ENCODE assay signal across 20 cellular contexts in the genomic region with DNA sequence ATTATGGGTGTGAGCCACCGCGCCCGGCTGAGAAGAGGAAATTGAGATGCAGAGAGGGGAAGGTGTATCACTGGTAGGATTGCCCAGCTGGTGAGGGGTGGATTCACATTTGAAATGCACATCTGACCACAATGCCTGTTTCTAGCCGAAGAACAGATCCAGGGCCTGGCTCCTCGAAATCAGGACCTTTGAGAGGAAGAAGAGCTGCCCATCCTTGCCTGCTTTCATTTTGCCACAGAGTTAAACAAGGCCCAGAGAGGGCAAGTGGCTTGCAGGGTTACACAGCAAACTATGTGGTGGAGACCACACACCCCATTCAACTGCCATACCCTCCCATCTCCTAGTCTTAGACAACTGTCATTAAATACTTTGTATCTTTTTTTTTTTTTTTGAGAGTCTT. TPM values are rescaled to one million over a fixed set of nuclear protein-coding genes. Genes with fewer than 3 reads are reported as not detected.
DNase-seq lines count a peak whose midpoint lies in the region; ATAC-seq, FAIRE-seq and TF ChIP-seq lines count a peak whose summit lies in the region.
"Had no signal": no experiment of that assay in that cellular context is flagged by ENCODE, and none has a peak within 500 bp of the region (broad histone marks: within the 10 kb centered on the region; RNA-seq: fewer than 3 reads in every experiment).

No MANE protein-coding gene starts in this region.

- intact Hi-C loops in CD14-positive monocyte (cut with micrococcal nuclease), result no loop called here
- intact Hi-C loops in IMR-90 (cut with micrococcal nuclease), result no loop called here
- intact Hi-C loops in K562 (cut with micrococcal nuclease), result no loop called here

- H3K4me3 ChIP-seq in IMR-90 (ENCODE audit: insufficient read depth, low read depth, low read length) (no peak overlapping the region), K562 (no peak overlapping the region)
- H3K4me3 ChIP-seq: GM23338 had no signal

- H2BK5ac ChIP-seq in IMR-90 (ENCODE audit: low read depth, low read length, poor library complexity, severe bottlenecking), result no peak overlapping the region

- H3K4me3 Mint-ChIP-seq in CD14-positive monocyte, result no peak overlapping the region
- H3K4me3 Mint-ChIP-seq: CD4-positive, alpha-beta memory T cell; GM23338 had no signal

- H3K36me3 ChIP-seq in IMR-90 (ENCODE audit: control insufficient read depth, insufficient read depth, low read length), result no peaks in the 10 kb centered on the region
- no peaks in the 10 kb centered on the region for H3K36me3 ChIP-seq in K562 (ENCODE audit: control insufficient read depth, insufficient read depth, low read length)

- H2BK20ac ChIP-seq in IMR-90 (ENCODE audit: low read depth, low read length), result no peak overlapping the region

- peaks cover 0 to 2% (median 0%) of the 10 kb centered on the region in 7 donors for H3K9me3 Mint-ChIP-seq in CD14-positive monocyte
- H3K9me3 Mint-ChIP-seq: CD4-positive, alpha-beta memory T cell had no signal

- ATAC-seq in IMR-90 (ENCODE audit: low read depth) (no peak), K562 (no peak)
- ATAC-seq: GM23338, HCT116 had no signal

- BruUV-seq in IMR-90 (replicated peaks; lab: Mats Ljungman, UMichigan) (no TSS peak), K562 (replicated peaks; lab: Mats Ljungman, UMichigan) (no TSS peak)

- no peak overlapping the region for H2BK120ac ChIP-seq in IMR-90 (ENCODE audit: low read depth, low read length)

- no peaks in the 10 kb centered on the region for H3K79me1 ChIP-seq in IMR-90 (ENCODE audit: low read depth in 1 of 2, low read length in 2 of 2)

- no peak overlapping the region for H4K5ac ChIP-seq in IMR-90 (ENCODE audit: low read depth, low read length)

- peak overlapping the region; percentile 89 to 96 (median 93) for H3K27ac Mint-ChIP-seq in CD14-positive monocyte
- H3K27ac Mint-ChIP-seq: CD4-positive, alpha-beta memory T cell; GM23338 had no signal

- peaks cover 0 to 2% of the 10 kb centered on the region in 2 donors for H3K36me3 Mint-ChIP-seq in CD14-positive monocyte
- H3K36me3 Mint-ChIP-seq: CD4-positive, alpha-beta memory T cell had no signal

- H3K9me3 ChIP-seq in IMR-90 (ENCODE audit: control insufficient read depth, insufficient read depth, low read length), result peaks cover 4% of the 10 kb centered on the region; the same call in 1 of the 2 replicates
- H3K9me3 ChIP-seq in K562 (replicated peaks; ENCODE audit: control insufficient read depth, insufficient read depth, low read depth, low read length), result no peaks in the 10 kb centered on the region

- H3K14ac ChIP-seq in IMR-90 (replicated peaks; ENCODE audit: low read depth, low read length), result no peak overlapping the region

- H2AFZ ChIP-seq in IMR-90 (replicated peaks; ENCODE audit: low read length, poor library complexity), result peak overlapping the region; percentile 41
- H2AFZ ChIP-seq in K562 (ENCODE audit: low read depth, low read length), result no peak overlapping the region

- H4K20me1 ChIP-seq in IMR-90 (ENCODE audit: insufficient read depth, low read length), result no peaks in the 10 kb centered on the region
- no peaks in the 10 kb centered on the region for H4K20me1 ChIP-seq in K562 (replicated peaks; ENCODE audit: control insufficient read depth, insufficient read depth, low read length)

- POLR2A ChIA-PET in IMR-90 (lab: Charles Lee; ENCODE audit: unreplicated experiment), result no interaction called here
- POLR2A ChIA-PET in K562 (lab: Yijun Ruan, JAX), result interaction anchor here (0.6 to 0.7 kb wide), 5 partner anchors 18 to 96 kb away, joined by 3 to 5 read pairs (median 3); no protein-coding TSS in a partner anchor

- H2BK15ac ChIP-seq in IMR-90 (ENCODE audit: low read depth, low read length), result no peak overlapping the region

- TF ChIP-seq POLR2A in IMR-90 (IDR thresholded peaks at IDR 0.05; ENCODE audit: low read depth, low read length) (no peak), K562 (conservative IDR thresholded peaks at IDR 0.05) (no peak)

- CTCF ChIA-PET in IMR-90 (lab: Yijun Ruan, JAX) (interaction anchor here (1.2 to 5.0 kb wide), 2 partner anchors 49 to 75 kb away, joined by 3 to 35 read pairs; no protein-coding TSS in a partner anchor), K562 (lab: Yijun Ruan, JAX; ENCODE audit: low intra/inter-chr PET ratio) (no interaction called here)

- H3K4me1 Mint-ChIP-seq in CD14-positive monocyte, result peaks cover 57% of the 10 kb centered on the region

- TF ChIP-seq RAD21 in IMR-90 (IDR thresholded peaks at IDR 0.05; ENCODE audit: low read length) (no peak), K562 (CRISPR knock-in tag; conservative IDR thresholded peaks at IDR 0.05 in 1 of 2, IDR thresholded peaks at IDR 0.05 in 1 of 2) (no peak)

- H2AK5ac ChIP-seq in IMR-90 (ENCODE audit: low read depth, low read length), result no peak overlapping the region

- TF ChIP-seq CTCF in CD14-positive monocyte (IDR thresholded peaks at IDR 0.05) (no peak), IMR-90 (conservative IDR thresholded peaks at IDR 0.05; ENCODE audit: low read depth, low read length) (no peak), K562 (IDR thresholded peaks at IDR 0.05 in 2 of 3, conservative IDR thresholded peaks at IDR 0.05 in 1 of 3; ENCODE audit: insufficient read depth in 2 of 3, low read depth in 1 of 3, low read length in 3 of 3) (no peak), GM13977 (IDR thresholded peaks at IDR 0.05; ENCODE audit: extremely low read depth, insufficient read depth, missing control alignments) (no peak)

- no peak overlapping the region for H4K91ac ChIP-seq in IMR-90 (ENCODE audit: insufficient read depth, low read depth, low read length)

- H3K18ac ChIP-seq in IMR-90 (ENCODE audit: low read depth, low read length), result no peak overlapping the region

- H3K4ac ChIP-seq in IMR-90 (ENCODE audit: low read depth, low read length), result no peak overlapping the region

- no peaks in the 10 kb centered on the region; the same call in 1 of the 2 replicates for H3K27me3 ChIP-seq in IMR-90 (ENCODE audit: control insufficient read depth, insufficient read depth, low read length)
- peaks cover 0 to 18% of the 10 kb centered on the region in 2 experiments; a peak in 3 of 5 replicates for H3K27me3 ChIP-seq in K562 (ENCODE audit: control insufficient read depth in 2 of 2, insufficient read depth in 2 of 2, low read length in 2 of 2)

- H3K56ac ChIP-seq in IMR-90 (ENCODE audit: extremely low read depth, insufficient read depth, low read length), result no peak overlapping the region

- dilution Hi-C loops in IMR-90 (cut with HindIII; ENCODE audit: low sequenced_read_pairs, unreplicated experiment), result no loop called here

- no peak overlapping the region for H2AK9ac ChIP-seq in IMR-90 (replicated peaks; ENCODE audit: low read depth, low read length, poor library complexity)

- WGBS in IMR-90 (ENCODE audit: extremely low coverage in 2 of 2, insufficient read length in 1 of 2), 2 experiments, result 80% methylated on average over 2 of the region's 5 CpGs; no CpG with 5 or more reads in 1 of the 2 experiments
- 2% methylated on average over 5 of the region's 5 CpGs for WGBS in K562 (ENCODE audit: insufficient coverage, low coverage, missing lambda C conversion rate)

- H3K9ac ChIP-seq in IMR-90 (ENCODE audit: low read depth, low read length), result no peak overlapping the region
- H3K9ac ChIP-seq in K562 (ENCODE audit: insufficient read depth in 1 of 2, low read depth in 2 of 2, low read length in 2 of 2), result no peak overlapping the region

- H3K9me1 ChIP-seq in IMR-90 (ENCODE audit: insufficient read depth, low read length) (no peaks in the 10 kb centered on the region), K562 (ENCODE audit: control insufficient read depth, insufficient read depth, low read length) (no peaks in the 10 kb centered on the region)

- no peak for FAIRE-seq in K562 (lab: Jason Lieb, UNC)
- FAIRE-seq: A204.1, GM12892 had no signal

- no peak overlapping the region for H3K23ac ChIP-seq in IMR-90 (ENCODE audit: low read depth, low read length)

- H4K8ac ChIP-seq in IMR-90 (ENCODE audit: low read depth in 2 of 2, low read length in 2 of 2), result no peak overlapping the region

- no peaks in the 10 kb centered on the region for H3K79me2 ChIP-seq in K562 (ENCODE audit: control insufficient read depth, insufficient read depth, low read length)

- no peak for TF ChIP-seq EP300 in K562 (IDR thresholded peaks at IDR 0.05; ENCODE audit: low read length)

- in situ Hi-C loops in IMR-90 (cut with MboI; ENCODE audit: low sequenced_read_pairs), result no loop called here
- in situ Hi-C loops in K562 (cut with MboI), result no loop called here
- in situ Hi-C loops in GM13977 (cut with MboI; ENCODE audit: low pct_unique_long_range_greater_than_20kb, low sequenced_read_pairs, unreplicated experiment), result no loop called here

- H3K27ac ChIP-seq in IMR-90 (ENCODE audit: insufficient read depth, low read length) (no peak overlapping the region), K562 (ENCODE audit: extremely low read depth, low read depth, low read length) (no peak overlapping the region), substantia nigra (ENCODE audit: low read depth, low read length, poor library complexity, severe bottlenecking) (no peak overlapping the region)
- H3K27ac ChIP-seq: C4-2B had no signal

- H3K4me2 ChIP-seq in IMR-90 (ENCODE audit: low read depth, low read length), result no peak overlapping the region
- H3K4me2 ChIP-seq in K562 (ENCODE audit: insufficient read depth, low read length), result no peak overlapping the region
- H3K4me2 ChIP-seq: GM23338 had no signal

- H3K4me1 ChIP-seq in IMR-90 (ENCODE audit: control insufficient read depth, insufficient read depth, low read length) (peaks cover 7% of the 10 kb centered on the region; the same call in 1 of the 2 replicates), K562 (replicated peaks in 1 of 2; ENCODE audit: control insufficient read depth in 2 of 2, insufficient read depth in 2 of 2, low read length in 2 of 2) (peaks cover 0 to 7% of the 10 kb centered on the region in 2 experiments; a peak in 3 of 5 replicates)

- DNase-seq in CD14-positive monocyte (ENCODE audit: low spot score) (no peak), IMR-90 (no peak), K562 (ENCODE audit: extremely low read depth in 1 of 4, low spot score in 3 of 4) (no peak), germinal center (ENCODE audit: low spot score) (no peak), substantia nigra (lab: John Stamatoyannopoulos, UW) (no peak), GM13977 (ENCODE audit: low spot score) (no peak)
- DNase-seq: ACHN; CD4-positive, alpha-beta memory T cell; DMS153; DMS79; GDM1; H7; KBM-7 had no signal

- H3K27me3 Mint-ChIP-seq in CD14-positive monocyte (ENCODE audit: low read depth in 3 of 3), result no peaks in the 10 kb centered on the region
- H3K27me3 Mint-ChIP-seq: CD4-positive, alpha-beta memory T cell had no signal

RNA-seq across cellular contexts. Expression of gene TMEM61, which starts 32.9 kb away (rescaled TPM):
- polyA plus RNA-seq in CD14-positive monocyte, result not detected
- not detected in 2 replicates for total RNA-seq in IMR-90 (2012; rRNA removed)
- 0.10 TPM in 1 of 2 replicates, not detected in the other for polyA plus RNA-seq in IMR-90 (2012; rRNA removed)
- not detected in 2 replicates for polyA plus RNA-seq in IMR-90 (2012; cell fraction: cytosol; rRNA removed)
- polyA plus RNA-seq in IMR-90 (2012; cell fraction: nucleus; rRNA removed; ENCODE audit: low replicate concordance), result 0.11 TPM in 1 of 2 replicates, not detected in the other
- not detected in 2 replicates for total RNA-seq in K562 (2011; cell fraction: chromatin; rRNA removed; ENCODE audit: low replicate concordance)
- total RNA-seq in K562 (2011; cell fraction: nucleolus; rRNA removed), result not detected in 2 replicates
- total RNA-seq in K562 (2011; cell fraction: nucleoplasm; rRNA removed), result not detected in 2 replicates
- total RNA-seq in K562 (2014; rRNA removed), result not detected in 2 replicates
- not detected in 2 replicates for total RNA-seq in K562 (2014; rRNA removed; fragmentation: Illumina TruSeq; extraction: Trizol)
- not detected in 2 replicates for total RNA-seq in K562 (2015; rRNA removed; fragmentation: Illumina TruSeq; extraction: Trizol)
- total RNA-seq in K562 (2021), result not detected in 2 replicates
- polyA plus RNA-seq in K562 (2011; rRNA removed), result not detected in 2 replicates
- polyA plus RNA-seq in K562 (2011; cell fraction: cytosol; rRNA removed), result not detected in 2 replicates
- not detected in 2 replicates for polyA plus RNA-seq in K562 (2011; cell fraction: nucleus; rRNA removed)
- not detected in 2 replicates for polyA plus RNA-seq in K562 (2012)
- polyA plus RNA-seq in K562 (2014; fragmentation: Illumina TruSeq; extraction: Trizol), result not detected in 2 replicates
- not detected for polyA plus RNA-seq in K562 (2014; fragmentation: Nextera tagmentation; extraction: Ambion mirVana)
- not detected in 2 replicates for polyA plus RNA-seq in K562 (2014; rRNA removed)
- not detected in 2 replicates for polyA minus RNA-seq in K562 (2011; rRNA and poly(A)+ RNA removed)
- polyA minus RNA-seq in K562 (2011; cell fraction: cytosol; rRNA and poly(A)+ RNA removed), result not detected in 2 replicates
- polyA minus RNA-seq in K562 (2011; cell fraction: nucleus; rRNA and poly(A)+ RNA removed), result not detected in 2 replicates
- total RNA-seq: CD4-positive, alpha-beta memory T cell; Daoy had no signal
- polyA plus RNA-seq: BJ; CD4-positive, alpha-beta memory T cell had no signal

RNA-seq across cellular contexts. Expression of gene BSND, which starts 51.2 kb away (rescaled TPM):
- polyA plus RNA-seq in CD14-positive monocyte (not detected), IMR-90 (2012; rRNA removed) (not detected in 2 replicates), K562 (2011; rRNA removed) (not detected in 2 replicates), K562 (2014; fragmentation: Illumina TruSeq; extraction: Trizol) (not detected in 2 replicates), K562 (2014; fragmentation: Nextera tagmentation; extraction: Ambion mirVana) (not detected), K562 (2014; rRNA removed) (not detected in 2 replicates)
- total RNA-seq in IMR-90 (2012; rRNA removed) (not detected in 2 replicates), K562 (2014; rRNA removed) (not detected in 2 replicates), K562 (2014; rRNA removed; fragmentation: Illumina TruSeq; extraction: Trizol) (not detected in 2 replicates), K562 (2015; rRNA removed; fragmentation: Illumina TruSeq; extraction: Trizol) (not detected in 2 replicates), K562 (2021) (not detected in 2 replicates)
- not detected in 2 replicates for polyA plus RNA-seq in IMR-90 (2012; cell fraction: cytosol; rRNA removed)
- polyA plus RNA-seq in IMR-90 (2012; cell fraction: nucleus; rRNA removed; ENCODE audit: low replicate concordance), result not detected in 2 replicates
- total RNA-seq in K562 (2011; cell fraction: chromatin; rRNA removed; ENCODE audit: low replicate concordance), result not detected in 2 replicates
- total RNA-seq in K562 (2011; cell fraction: nucleolus; rRNA removed), result not detected in 2 replicates
- not detected in 2 replicates for total RNA-seq in K562 (2011; cell fraction: nucleoplasm; rRNA removed)
- 0.01 TPM in 1 of 2 replicates, not detected in the other for polyA plus RNA-seq in K562 (2011; cell fraction: cytosol; rRNA removed)
- polyA plus RNA-seq in K562 (2011; cell fraction: nucleus; rRNA removed), result not detected in 2 replicates
- 0.01 TPM in 1 of 2 replicates, not detected in the other for polyA plus RNA-seq in K562 (2012)
- not detected in 2 replicates for polyA minus RNA-seq in K562 (2011; rRNA and poly(A)+ RNA removed)
- not detected in 2 replicates for polyA minus RNA-seq in K562 (2011; cell fraction: cytosol; rRNA and poly(A)+ RNA removed)
- polyA minus RNA-seq in K562 (2011; cell fraction: nucleus; rRNA and poly(A)+ RNA removed), result not detected in 2 replicates
- total RNA-seq: CD4-positive, alpha-beta memory T cell; Daoy had no signal
- polyA plus RNA-seq: BJ; CD4-positive, alpha-beta memory T cell had no signal
